ENCODE assay signal across 9 cellular contexts in genomic region chr2:235765181-235765820, GRCh38.
DNase-seq lines count a peak whose midpoint lies in the region; ATAC-seq and TF ChIP-seq lines count a peak whose summit lies in the region.
"Had no signal": no experiment of that assay in that cellular context is flagged by ENCODE, and none has a peak within 500 bp of the region (broad histone marks: within the 10 kb centered on the region; RNA-seq: fewer than 3 reads in every experiment).

No MANE protein-coding gene starts in this region.

- no peak overlapping the region for H3K9ac ChIP-seq in fibroblast of lung (ENCODE audit: insufficient read depth, low read length)

- in situ Hi-C loops in Panc1 (cut with HindIII; ENCODE audit: low pct_unique_long_range_greater_than_20kb, low sequenced_read_pairs) = no loop called here

- intact Hi-C loops in Panc1 (cut with micrococcal nuclease; ENCODE audit: unreplicated experiment) = no loop called here
- intact Hi-C loops in posterior cingulate gyrus (cut with DNase I) = no loop called here

- H3K9me3 ChIP-seq in Panc1 (ENCODE audit: control insufficient read depth, insufficient read depth, low read depth, low read length) = no peaks in the 10 kb centered on the region
- H3K9me3 ChIP-seq in fibroblast of lung (ENCODE audit: control insufficient read depth, insufficient read depth, low read depth, low read length) = no peaks in the 10 kb centered on the region
- H3K9me3 ChIP-seq: right lobe of liver had no signal

- no peak for TF ChIP-seq CTCF in Panc1 (IDR thresholded peaks at IDR 0.05)
- TF ChIP-seq CTCF in fibroblast of lung (conservative IDR thresholded peaks at IDR 0.05 in 1 of 2, IDR thresholded peaks at IDR 0.05 in 1 of 2; ENCODE audit: low read depth in 1 of 2, low read length in 2 of 2) = no peak

- ATAC-seq in Panc1 = peak; percentile 95
- no peak for ATAC-seq in HG02938 (IDR thresholded peaks at IDR 0.05; ENCODE audit: unreplicated experiment)
- no peak for ATAC-seq in HG03457 (IDR thresholded peaks at IDR 0.05; ENCODE audit: unreplicated experiment)
- ATAC-seq in HG02763 (IDR thresholded peaks at IDR 0.05; ENCODE audit: unreplicated experiment) = no peak
- ATAC-seq in GM21381 (IDR thresholded peaks at IDR 0.05; ENCODE audit: unreplicated experiment) = no peak

- H4K20me1 ChIP-seq in fibroblast of lung (ENCODE audit: control insufficient read depth, extremely low read depth, insufficient read depth, low read length) = no peaks in the 10 kb centered on the region

- H3K27me3 ChIP-seq in Panc1 (ENCODE audit: control insufficient read depth, insufficient read depth, low read length) = no peaks in the 10 kb centered on the region
- no peaks in the 10 kb centered on the region for H3K27me3 ChIP-seq in fibroblast of lung (ENCODE audit: control insufficient read depth, insufficient read depth, low read length)
- H3K27me3 ChIP-seq: right lobe of liver had no signal

- no TSS peak for BruUV-seq in Panc1 (replicated peaks; lab: Mats Ljungman, UMichigan)

- H2AFZ ChIP-seq in fibroblast of lung (ENCODE audit: low read length) = no peak overlapping the region

- peaks cover 7% of the 10 kb centered on the region for H3K4me1 ChIP-seq in Panc1 (ENCODE audit: control insufficient read depth, insufficient read depth, low read length)
- no peaks in the 10 kb centered on the region for H3K4me1 ChIP-seq in fibroblast of lung (ENCODE audit: control insufficient read depth, extremely low read depth, insufficient read depth, low read length)
- H3K4me1 ChIP-seq: right lobe of liver had no signal

- CTCF ChIA-PET in Panc1 (lab: Charles Lee) = interaction anchor here (0.5 to 1.5 kb wide), 9 partner anchors 14 to 572 kb away, joined by 3 to 8 read pairs (median 4); no protein-coding TSS in a partner anchor

- no peaks in the 10 kb centered on the region for H3K36me3 ChIP-seq in Panc1 (ENCODE audit: control insufficient read depth, insufficient read depth, low read length)
- no peaks in the 10 kb centered on the region for H3K36me3 ChIP-seq in fibroblast of lung (ENCODE audit: control insufficient read depth, insufficient read depth, low read length)
- H3K36me3 ChIP-seq: right lobe of liver had no signal

- H3K4me2 ChIP-seq in fibroblast of lung (ENCODE audit: extremely low read depth, insufficient read depth, low read length) = no peak overlapping the region

- DNase-seq in EL (peak; percentile 52), Panc1 (ENCODE audit: low read depth, low spot score) (peak; percentile 30), fibroblast of lung (ENCODE audit: low read depth in 2 of 2) (peak; percentile 71 to 90), posterior cingulate gyrus (peak in 9 of 10 donors; percentile 38 to 96 (median 72))
- DNase-seq: right lobe of liver had no signal

- H3K4me3 ChIP-seq in Panc1 (ENCODE audit: low read depth in 2 of 2, low read length in 2 of 2) = peak overlapping the region in 1 of 2 experiments; percentile 23; a peak in 1 of 4 replicates
- no peak overlapping the region for H3K4me3 ChIP-seq in fibroblast of lung (replicated peaks in 1 of 4; ENCODE audit: control extremely low read depth in 1 of 4, insufficient read depth in 1 of 4, low read depth in 3 of 4, low read length in 4 of 4)
- H3K4me3 ChIP-seq: right lobe of liver had no signal

- POLR2A ChIA-PET in Panc1 (lab: Charles Lee) = no interaction called here

- H3K27ac ChIP-seq in Panc1 (ENCODE audit: low read length) (peak overlapping the region; percentile 53), fibroblast of lung (ENCODE audit: insufficient read depth, low read length) (no peak overlapping the region)
- H3K27ac ChIP-seq: right lobe of liver had no signal

- no peaks in the 10 kb centered on the region for H3K79me2 ChIP-seq in fibroblast of lung (ENCODE audit: control insufficient read depth, insufficient read depth, low read length)

Comparison
In these comparisons a context has a peak if more than half of its experiments do, and no peak if none do; other contexts are left out.
1. DNase-seq: peak in every context shown above with its lines; median percentile 80 in fibroblast of lung; 72 in posterior cingulate gyrus; 52 in EL; 30 in Panc1.